ENCODE assay signal across 26 cellular contexts in the genomic region with DNA sequence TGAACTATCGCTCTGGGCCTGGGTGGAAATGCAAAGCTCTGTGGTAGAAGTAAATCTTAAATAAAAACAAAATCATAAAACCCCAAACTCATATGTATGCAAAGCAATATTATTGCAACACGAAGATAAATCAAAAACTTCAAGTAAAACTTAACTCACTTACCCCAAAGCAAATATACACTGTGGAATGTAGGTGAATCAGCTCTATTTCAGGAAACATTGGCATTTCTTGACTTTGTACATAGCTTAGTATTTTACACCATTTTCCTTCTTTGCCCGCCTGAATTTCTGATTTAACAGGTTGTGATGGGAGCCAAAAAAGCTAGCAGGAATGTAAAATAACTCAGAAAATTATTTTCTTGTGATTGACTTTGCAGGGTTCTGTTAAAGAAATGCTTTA.
"Had no signal": no experiment of that assay in that cellular context is flagged by ENCODE, and none has a peak within 500 bp of the region (broad histone marks: within the 10 kb centered on the region; RNA-seq: fewer than 3 reads in every experiment).

No MANE protein-coding gene starts in this region.

- ATAC-seq: activated CD8-positive, alpha-beta memory T cell treated with anti-CD3 and anti-CD28 coated beads, Interleukin-2, amount 10 ng/mL, durations not matched to agents 7 days and 5 days; SK-N-SH treated with all-trans-retinoic acid at 6 μM for 48 hours; WTC11 had no signal

- DNase-seq: activated CD4-positive, alpha-beta T cell treated with anti-CD3 and anti-CD28 coated beads for 1 hour; activated CD4-positive, alpha-beta T cell treated with anti-CD3 and anti-CD28 coated beads, Interleukin-2, amount 10 ng/mL, durations not matched to agents 24 days and 14 days; activated CD4-positive, alpha-beta T cell treated with anti-CD3 and anti-CD28 coated beads, Interleukin-2, amount 50 U/mL, for 48 hours; activated CD8-positive, alpha-beta memory T cell treated with anti-CD3 and anti-CD28 coated beads, Interleukin-2, amount 10 ng/mL, durations not matched to agents 7 days and 5 days; activated gamma-delta T cell; activated naive CD4-positive, alpha-beta T cell treated with anti-CD3 and anti-CD28 coated beads, Interleukin-2, amount 10 ng/mL, durations not matched to agents 7 days and 5 days; activated naive CD8-positive, alpha-beta T cell treated with anti-CD3 and anti-CD28 coated beads for 36 hours; activated T-cell treated with anti-CD3 and anti-CD28 coated beads, Interleukin-2, amount 50 U/mL, for 4 hours; anterior cingulate cortex; central memory CD4-positive, alpha-beta T cell; MM.1S; NCI-H1105; NCI-H1436; NCI-H1694 treated with DMSO at 0.1 percent for 48 hours; NCI-H2029 treated with DMSO at 0.1 percent for 48 hours; NCI-H345; NCI-H510A; NCI-H526 treated with DMSO at 0.1 percent for 48 hours; NCI-H82; NK-92 treated with Interleukin-12 subunit alpha and Interleukin-12 subunit beta, amount 100 ng/mL, for 24 hours; OCI-M1; SW 1271; T-helper 9 cell had no signal

- FAIRE-seq: RCC 7860 had no signal
